Comparison of ENCODE assay signal across 8 cellular contexts in the genomic region with DNA sequence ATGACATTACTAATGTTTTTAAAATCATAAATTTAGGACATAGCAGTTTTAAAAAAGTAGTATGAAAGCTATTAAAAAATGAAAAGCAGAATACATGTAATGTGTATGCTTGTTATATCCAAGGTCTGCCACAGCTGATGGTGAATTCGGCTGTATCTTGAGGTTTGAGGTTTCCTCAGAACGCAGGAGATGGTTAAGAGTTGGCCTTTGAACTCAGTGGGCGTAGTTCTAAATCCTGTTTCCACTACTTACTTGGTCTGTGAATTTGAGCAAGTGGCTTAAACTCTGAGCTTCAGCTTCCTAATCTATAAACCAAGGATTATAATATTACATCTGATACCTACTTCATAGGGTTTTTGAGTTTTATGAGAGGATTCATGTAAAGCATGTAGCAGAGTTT.
DNase-seq lines count a peak whose midpoint lies in the region; ATAC-seq and TF ChIP-seq lines count a peak whose summit lies in the region.

No MANE protein-coding gene starts in this region.

- no peak overlapping the region for H3K27ac ChIP-seq in Peyer's patch
- no peak overlapping the region for H3K27ac ChIP-seq in spleen

- H3K27me3 ChIP-seq in Peyer's patch = no peaks in the 10 kb centered on the region
- H3K27me3 ChIP-seq in spleen (replicated peaks in 1 of 7) = no peaks in the 10 kb centered on the region

- H3K9me3 Mint-ChIP-seq in activated CD8-positive, alpha-beta memory T cell treated with anti-CD3 and anti-CD28 coated beads, Interleukin-2, amount 10 ng/mL, durations not matched to agents 7 days and 5 days (ENCODE audit: low read depth) = no peaks in the 10 kb centered on the region
- no peaks in the 10 kb centered on the region for H3K9me3 Mint-ChIP-seq in natural killer cell

- H3K9me3 ChIP-seq in Peyer's patch (no peaks in the 10 kb centered on the region), spleen (peaks cover 0 to 3% (median 0%) of the 10 kb centered on the region in 8 donors)

- peak; percentile 88 for ATAC-seq in activated CD8-positive, alpha-beta memory T cell treated with anti-CD3 and anti-CD28 coated beads, Interleukin-2, amount 10 ng/mL, durations not matched to agents 7 days and 5 days
- peak; percentile 94 for ATAC-seq in HG02852 (IDR thresholded peaks at IDR 0.05; ENCODE audit: unreplicated experiment)
- peak; percentile 58 to 89 (median 72) for ATAC-seq in natural killer cell

- H3K4me3 ChIP-seq in Peyer's patch = no peak overlapping the region
- no peak overlapping the region for H3K4me3 ChIP-seq in spleen

- no peak overlapping the region for H3K27ac Mint-ChIP-seq in activated CD8-positive, alpha-beta memory T cell treated with anti-CD3 and anti-CD28 coated beads, Interleukin-2, amount 10 ng/mL, durations not matched to agents 7 days and 5 days
- H3K27ac Mint-ChIP-seq in natural killer cell = peak overlapping the region in 1 of 2 donors; percentile 38

- intact Hi-C loops in natural killer cell (cut with micrococcal nuclease) = no loop called here
- intact Hi-C loops in spleen (cut with DNase I; ENCODE audit: low total_unique reads) = no loop called here

- H3K36me3 ChIP-seq in Peyer's patch (no peaks in the 10 kb centered on the region), spleen (peaks cover 0 to 8% (median 0%) of the 10 kb centered on the region in 6 donors)

- peaks cover 19% of the 10 kb centered on the region for H3K36me3 Mint-ChIP-seq in activated CD8-positive, alpha-beta memory T cell treated with anti-CD3 and anti-CD28 coated beads, Interleukin-2, amount 10 ng/mL, durations not matched to agents 7 days and 5 days
- no peaks in the 10 kb centered on the region for H3K36me3 Mint-ChIP-seq in natural killer cell

- H3K4me1 ChIP-seq in Peyer's patch (peaks cover 0 to 3% (median 0%) of the 10 kb centered on the region in 4 donors), spleen (peaks cover 9 to 37% (median 18%) of the 10 kb centered on the region in 6 donors)

- WGBS in spleen, 5 donors = 12 to 23% (median 17%) methylated on average over 3 of the region's 3 CpGs

- CTCF ChIA-PET in activated CD8-positive, alpha-beta memory T cell treated with anti-CD3 and anti-CD28 coated beads, Interleukin-2, amount 10 ng/mL, durations not matched to agents 7 days and 5 days (lab: Charles Lee) = interaction anchor here (1.1 kb wide), 1 partner anchor 100 kb away, joined by 3 read pairs; no protein-coding TSS in a partner anchor

- peak; percentile 72 for DNase-seq in activated CD8-positive, alpha-beta memory T cell treated with anti-CD3 and anti-CD28 coated beads, Interleukin-2, amount 10 ng/mL, durations not matched to agents 7 days and 5 days
- no peak for DNase-seq in activated CD8-positive, alpha-beta memory T cell treated with anti-CD3 and anti-CD28 coated beads, Interleukin-2, amount 50 U/mL, for 48 hours
- DNase-seq in Peyer's patch (peak in 2 of 3 donors; percentile 28 to 54), natural killer cell (no peak), spleen (no peak), DMS153 treated with DMSO at 0.1 percent for 48 hours (lab: John Stamatoyannopoulos, UW; ENCODE audit: unreplicated experiment) (no peak), DMS153 (lab: John Stamatoyannopoulos, UW) (no peak)

- no peaks in the 10 kb centered on the region for H3K27me3 Mint-ChIP-seq in activated CD8-positive, alpha-beta memory T cell treated with anti-CD3 and anti-CD28 coated beads, Interleukin-2, amount 10 ng/mL, durations not matched to agents 7 days and 5 days
- no peaks in the 10 kb centered on the region for H3K27me3 Mint-ChIP-seq in natural killer cell (ENCODE audit: low read depth in 2 of 2)

- TF ChIP-seq CTCF in Peyer's patch (IDR thresholded peaks at IDR 0.05) (no peak), natural killer cell (IDR thresholded peaks at IDR 0.05) (no peak), spleen (IDR thresholded peaks at IDR 0.05 in 8 of 11, conservative IDR thresholded peaks at IDR 0.05 in 3 of 11) (no peak)

- H3K4me1 Mint-ChIP-seq in activated CD8-positive, alpha-beta memory T cell treated with anti-CD3 and anti-CD28 coated beads, Interleukin-2, amount 10 ng/mL, durations not matched to agents 7 days and 5 days = peaks cover 24% of the 10 kb centered on the region
- peaks cover 40 to 42% of the 10 kb centered on the region in 2 donors for H3K4me1 Mint-ChIP-seq in natural killer cell

- no peak for TF ChIP-seq POLR2A in Peyer's patch (IDR thresholded peaks at IDR 0.05)
- no peak for TF ChIP-seq POLR2A in spleen (IDR thresholded peaks at IDR 0.05)

- H3K4me3 Mint-ChIP-seq in activated CD8-positive, alpha-beta memory T cell treated with anti-CD3 and anti-CD28 coated beads, Interleukin-2, amount 10 ng/mL, durations not matched to agents 7 days and 5 days = no peak overlapping the region
- no peak overlapping the region for H3K4me3 Mint-ChIP-seq in natural killer cell

Comparison
In these comparisons a context has a peak if more than half of its experiments do, and no peak if none do; other contexts are left out.
1. DNase-seq: peak in activated CD8-positive, alpha-beta memory T cell treated with anti-CD3 and anti-CD28 coated beads, Interleukin-2, amount 10 ng/mL, durations not matched to agents 7 days and 5 days (single experiment) and Peyer's patch (2 of 3); none in activated CD8-positive, alpha-beta memory T cell treated with anti-CD3 and anti-CD28 coated beads, Interleukin-2, amount 50 U/mL, for 48 hours (single experiment), natural killer cell (single experiment), spleen (single experiment), DMS153 treated with DMSO at 0.1 percent for 48 hours (single experiment) and DMS153 (single experiment).
2. Peak in every context shown above with its lines, with median percentiles within 50 percentile points of each other: ATAC-seq.